In genomic region chr5:171494452-171495121, GRCh38 we compare ENCODE assay signal across 9 cellular contexts.
A peak's percentile ranks its signal among the peaks of the same experiment; 100 is the strongest.
DNase-seq lines count a peak whose midpoint lies in the region; ATAC-seq and TF ChIP-seq lines count a peak whose summit lies in the region.
"Had no signal": no experiment of that assay in that cellular context is flagged by ENCODE, and none has a peak within 500 bp of the region (broad histone marks: within the 10 kb centered on the region; RNA-seq: fewer than 3 reads in every experiment).

No MANE protein-coding gene starts in this region.

- CTCF ChIA-PET in HEK293T (lab: Yijun Ruan, JAX) = interaction anchor here (0.8 kb wide), 1 partner anchor 10 kb away, joined by 3 read pairs; no protein-coding TSS in a partner anchor

- DNase-seq in HEK293T (ENCODE audit: extremely low spot score) (peak; percentile 72), iPS DF 19.7 (ENCODE audit: low read depth, low spot score) (peak; percentile 33), T-helper 9 cell (no peak), NCI-H2227 (lab: John Stamatoyannopoulos, UW; ENCODE audit: unreplicated experiment) (no peak), activated gamma-delta T cell treated with Interleukin-2 at 50 U/mL for 16 hours (no peak)
- no peak for DNase-seq in stimulated activated naive B cell treated with anti-CD40 and anti-IgM and Interleukin-4, amounts not matched to agents 10 μg/mL and 1 μg/mL and 100 μg/mL, for 72 hours
- DNase-seq: naive B cell had no signal

- 22 to 27% (median 25%) methylated on average over 17 of the region's 17 CpGs for WGBS in adipose tissue, 3 donors

- no peaks in the 10 kb centered on the region for H3K9me3 Mint-ChIP-seq in stimulated activated naive B cell treated with anti-CD40 and anti-IgM and Interleukin-4, amounts not matched to agents 10 μg/mL and 1 μg/mL and 100 μg/mL, for 72 hours

- no peak for ATAC-seq in stimulated activated naive B cell treated with anti-CD40 and anti-IgM and Interleukin-4, amounts not matched to agents 10 μg/mL and 1 μg/mL and 100 μg/mL, for 72 hours (replicated peaks)
- ATAC-seq in HG03095 (IDR thresholded peaks at IDR 0.05; ENCODE audit: unreplicated experiment) = no peak

- H3K27ac Mint-ChIP-seq in stimulated activated naive B cell treated with anti-CD40 and anti-IgM and Interleukin-4, amounts not matched to agents 10 μg/mL and 1 μg/mL and 100 μg/mL, for 72 hours = peak overlapping the region; percentile 87
- H3K27ac Mint-ChIP-seq: naive B cell had no signal

- POLR2A ChIA-PET in HEK293T (lab: Yijun Ruan, JAX) = no interaction called here

- H3K4me1 Mint-ChIP-seq in stimulated activated naive B cell treated with anti-CD40 and anti-IgM and Interleukin-4, amounts not matched to agents 10 μg/mL and 1 μg/mL and 100 μg/mL, for 72 hours = peaks cover 8 to 11% of the 10 kb centered on the region in 2 donors
- H3K4me1 Mint-ChIP-seq: naive B cell had no signal

- peak overlapping the region; percentile 57 for H3K27ac ChIP-seq in adipose tissue (ENCODE audit: low read depth, low read length)

- no peak overlapping the region for H3K4me3 Mint-ChIP-seq in stimulated activated naive B cell treated with anti-CD40 and anti-IgM and Interleukin-4, amounts not matched to agents 10 μg/mL and 1 μg/mL and 100 μg/mL, for 72 hours
- H3K4me3 Mint-ChIP-seq: naive B cell had no signal

- no peaks in the 10 kb centered on the region for H3K36me3 Mint-ChIP-seq in stimulated activated naive B cell treated with anti-CD40 and anti-IgM and Interleukin-4, amounts not matched to agents 10 μg/mL and 1 μg/mL and 100 μg/mL, for 72 hours
- H3K36me3 Mint-ChIP-seq: naive B cell had no signal

- H3K27me3 Mint-ChIP-seq in stimulated activated naive B cell treated with anti-CD40 and anti-IgM and Interleukin-4, amounts not matched to agents 10 μg/mL and 1 μg/mL and 100 μg/mL, for 72 hours = peaks cover 17% of the 10 kb centered on the region in 2 donors

TF ChIP-seq in HEK293T, 16 proteins besides CTCF, POLR2A, EP300 and RAD21:
- peak; percentile 58 for TF ChIP-seq PKNOX1 (IDR thresholded peaks at IDR 0.05)
- TF ChIP-seq L3MBTL2 (conservative IDR thresholded peaks at IDR 0.05) = peak; percentile 49; the same call in 1 of the 2 replicates
- no peak for TF ChIP-seq TARDBP (IDR thresholded peaks at IDR 0.05)
- TF ChIP-seq FOXK2 (IDR thresholded peaks at IDR 0.05) = no peak
- TF ChIP-seq SP1 (IDR thresholded peaks at IDR 0.05) = no peak
- TF ChIP-seq ZNF384 (IDR thresholded peaks at IDR 0.05) = no peak
- no peak for TF ChIP-seq ELF4 (IDR thresholded peaks at IDR 0.05)
- TF ChIP-seq BHLHE40 (IDR thresholded peaks at IDR 0.05; ENCODE audit: borderline replicate concordance) = no peak
- TF ChIP-seq CTBP1 (IDR thresholded peaks at IDR 0.05; ENCODE audit: borderline replicate concordance) = no peak

Comparison
In these comparisons a context has a peak if more than half of its experiments do, and no peak if none do; other contexts are left out.
1. DNase-seq: peak in HEK293T (single experiment) and iPS DF 19.7 (single experiment); none in stimulated activated naive B cell treated with anti-CD40 and anti-IgM and Interleukin-4, amounts not matched to agents 10 μg/mL and 1 μg/mL and 100 μg/mL, for 72 hours (single experiment), T-helper 9 cell (single experiment), NCI-H2227 (single experiment) and activated gamma-delta T cell treated with Interleukin-2 at 50 U/mL for 16 hours (single experiment).